Comparison of ENCODE assay signal across 8 cellular contexts in genomic region chr11:6258571-6258998, GRCh38. TPM values are rescaled to one million over a fixed set of nuclear protein-coding genes. Genes with fewer than 3 reads are reported as not detected.
DNase-seq lines count a peak whose midpoint lies in the region; TF ChIP-seq lines count a peak whose summit lies in the region.
"Had no signal": no experiment of that assay in that cellular context is flagged by ENCODE, and none has a peak within 500 bp of the region (broad histone marks: within the 10 kb centered on the region; RNA-seq: fewer than 3 reads in every experiment).

No MANE protein-coding gene starts in this region.

- no peaks in the 10 kb centered on the region for H3K9me3 ChIP-seq in HUES64 (ENCODE audit: insufficient read depth, low read depth, low read length)
- no peaks in the 10 kb centered on the region for H3K9me3 ChIP-seq in effector memory CD4-positive, alpha-beta T cell (ENCODE audit: control insufficient read depth, low read length)
- H3K9me3 ChIP-seq in MG63 = no peaks in the 10 kb centered on the region
- no peaks in the 10 kb centered on the region for H3K9me3 ChIP-seq in testis

- 13% methylated on average over 15 of the region's 15 CpGs for WGBS in HUES64
- 10 to 11% methylated on average over 15 of the region's 15 CpGs for WGBS in testis, 2 donors

- DNase-seq in effector memory CD4-positive, alpha-beta T cell = no peak
- peak in 8 of 10 donors; percentile 43 to 93 (median 63) for DNase-seq in posterior cingulate gyrus
- no peak for DNase-seq in NCI-H2196 (lab: John Stamatoyannopoulos, UW; ENCODE audit: unreplicated experiment)
- DNase-seq in MG63 = no peak
- DNase-seq in testis = no peak
- DNase-seq: activated CD4-positive, CD25-positive, alpha-beta regulatory T cell; Karpas-422 had no signal

- no peak overlapping the region for H3K27ac ChIP-seq in HUES64 (ENCODE audit: low read depth, low read length)
- H3K27ac ChIP-seq in effector memory CD4-positive, alpha-beta T cell (ENCODE audit: insufficient read depth, low read length, poor library complexity, severe bottlenecking) = no peak overlapping the region
- H3K27ac ChIP-seq in testis = no peak overlapping the region

- no peaks in the 10 kb centered on the region for H3K36me3 ChIP-seq in HUES64 (ENCODE audit: insufficient read depth, low read length)
- H3K36me3 ChIP-seq in effector memory CD4-positive, alpha-beta T cell (ENCODE audit: control insufficient read depth, insufficient read depth, low read length) = no peaks in the 10 kb centered on the region
- H3K36me3 ChIP-seq in MG63 = no peaks in the 10 kb centered on the region
- H3K36me3 ChIP-seq in testis (ENCODE audit: low read depth, missing control alignments) = no peaks in the 10 kb centered on the region

- intact Hi-C loops in posterior cingulate gyrus (cut with DNase I) = loop anchor here (1.0 kb wide), 1 partner anchor 24 kb away; the partner anchor contains the start of gene FHIP1B
- intact Hi-C loops in testis (cut with DNase I; ENCODE audit: low total_unique reads) = no loop called here

- H3K9ac ChIP-seq in HUES64 (ENCODE audit: low read depth, low read length) = no peak overlapping the region

- H3K4me3 ChIP-seq in HUES64 (ENCODE audit: low read length) = peak overlapping the region; percentile 55
- peak overlapping the region; percentile 58 for H3K4me3 ChIP-seq in effector memory CD4-positive, alpha-beta T cell (ENCODE audit: insufficient read depth, low read depth, low read length, poor library complexity, severe bottlenecking)
- H3K4me3 ChIP-seq in MG63 = no peak overlapping the region
- peak overlapping the region in 1 of 2 donors; percentile 51 for H3K4me3 ChIP-seq in testis

- peaks cover 12% of the 10 kb centered on the region for H3K4me1 ChIP-seq in HUES64 (ENCODE audit: insufficient read depth, low read length)
- peaks cover 13% of the 10 kb centered on the region for H3K4me1 ChIP-seq in effector memory CD4-positive, alpha-beta T cell (ENCODE audit: control insufficient read depth, insufficient read depth, low read length, poor library complexity, severe bottlenecking)
- peaks cover 12% of the 10 kb centered on the region for H3K4me1 ChIP-seq in testis

- TF ChIP-seq POLR2A in testis (IDR thresholded peaks at IDR 0.05) = no peak

- TF ChIP-seq CTCF in testis (IDR thresholded peaks at IDR 0.05) = no peak

- peaks cover 88% of the 10 kb centered on the region for H3K27me3 ChIP-seq in HUES64 (ENCODE audit: insufficient read depth, low read length)
- H3K27me3 ChIP-seq in effector memory CD4-positive, alpha-beta T cell (replicated peaks; ENCODE audit: control insufficient read depth, insufficient read depth, low read length, poor library complexity, severe bottlenecking) = peaks cover 26% of the 10 kb centered on the region
- peaks cover 64% of the 10 kb centered on the region for H3K27me3 ChIP-seq in MG63
- no peaks in the 10 kb centered on the region for H3K27me3 ChIP-seq in testis

RNA-seq across cellular contexts. Expression of gene CCKBR, which starts 1.1 kb away (rescaled TPM):
- polyA plus RNA-seq in HUES64 (2013, experiment 1 of 2) = 14.2 TPM
- polyA plus RNA-seq in HUES64 (2013, experiment 2 of 2) = 11.9 TPM
- not detected in 2 replicates for total RNA-seq in MG63 (2014; rRNA removed; shearing (Covaris generic); ENCODE audit: low replicate concordance)
- under 1 TPM; 0.37 to 0.63 TPM for total RNA-seq in testis
- 0.47 TPM for polyA plus RNA-seq in testis (ENCODE audit: insufficient read depth, low read depth, low replicate concordance)

RNA-seq across cellular contexts. Expression of gene CNGA4, which starts 19.7 kb away (rescaled TPM):
- 0.70 TPM for polyA plus RNA-seq in HUES64 (2013, experiment 1 of 2)
- polyA plus RNA-seq in HUES64 (2013, experiment 2 of 2) = 0.70 TPM
- total RNA-seq in MG63 (2014; rRNA removed; shearing (Covaris generic); ENCODE audit: low replicate concordance) = not detected in 2 replicates
- total RNA-seq in testis = 1 to 10 TPM; 7.9 to 9.1 TPM
- 14.4 TPM for polyA plus RNA-seq in testis (ENCODE audit: insufficient read depth, low read depth, low replicate concordance)

RNA-seq across cellular contexts. Expression of gene FHIP1B, which starts 24.1 kb away (rescaled TPM):
- 12.3 TPM for polyA plus RNA-seq in HUES64 (2013, experiment 1 of 2)
- polyA plus RNA-seq in HUES64 (2013, experiment 2 of 2) = 12.1 TPM
- 9.2 and 9.7 TPM in 2 replicates for total RNA-seq in MG63 (2014; rRNA removed; shearing (Covaris generic); ENCODE audit: low replicate concordance)
- total RNA-seq in testis = 100 to 1,000 TPM; 134 to 156 TPM
- polyA plus RNA-seq in testis (ENCODE audit: insufficient read depth, low read depth, low replicate concordance) = 98.3 TPM

RNA-seq across cellular contexts. Expression of gene C11orf42, which starts 53.2 kb away (rescaled TPM):
- polyA plus RNA-seq in HUES64 (2013, experiment 1 of 2) = not detected
- not detected for polyA plus RNA-seq in HUES64 (2013, experiment 2 of 2)
- total RNA-seq in MG63 (2014; rRNA removed; shearing (Covaris generic); ENCODE audit: low replicate concordance) = not detected in 2 replicates
- 10 to 100 TPM; 10.1 to 38.5 TPM for total RNA-seq in testis
- polyA plus RNA-seq in testis (ENCODE audit: insufficient read depth, low read depth, low replicate concordance) = 28.9 TPM

RNA-seq across cellular contexts. Expression of gene OR52W1, which starts 59.6 kb away (rescaled TPM):
- not detected for polyA plus RNA-seq in HUES64 (2013, experiment 1 of 2)
- polyA plus RNA-seq in HUES64 (2013, experiment 2 of 2) = not detected
- not detected in 2 replicates for total RNA-seq in MG63 (2014; rRNA removed; shearing (Covaris generic); ENCODE audit: low replicate concordance)
- not detected for total RNA-seq in testis
- polyA plus RNA-seq in testis (ENCODE audit: insufficient read depth, low read depth, low replicate concordance) = not detected

Comparison
In these comparisons a context has a peak if more than half of its experiments do, and no peak if none do; other contexts are left out.
1. DNase-seq: peak in posterior cingulate gyrus (8 of 10); none in effector memory CD4-positive, alpha-beta T cell (0 of 3), NCI-H2196 (single experiment), MG63 (single experiment) and testis (single experiment).
2. RNA of gene FHIP1B, which starts 24.1 kb away (total RNA-seq): 134 to 156 TPM in testis; 9.2 to 9.7 TPM in MG63; every median in the first group is over 10 times any median in the second.